In genomic region chr10:78415111-78415510, GRCh38 we compare ENCODE assay signal across 14 cellular contexts.
DNase-seq lines count a peak whose midpoint lies in the region; TF ChIP-seq lines count a peak whose summit lies in the region.
"Had no signal": no experiment of that assay in that cellular context is flagged by ENCODE, and none has a peak within 500 bp of the region (broad histone marks: within the 10 kb centered on the region; RNA-seq: fewer than 3 reads in every experiment).

No MANE protein-coding gene starts in this region.

- H3K14ac ChIP-seq in H9 (ENCODE audit: insufficient read depth, low read length), result no peak overlapping the region

- H3K27ac ChIP-seq in H9 (ENCODE audit: insufficient read length, low read depth, low read length), result no peak overlapping the region
- no peak overlapping the region for H3K27ac ChIP-seq in vagina
- H3K27ac ChIP-seq: HL-60 had no signal

- H2BK12ac ChIP-seq in H9 (ENCODE audit: insufficient read length, low read depth, low read length), result no peak overlapping the region

- H3K23me2 ChIP-seq in H9 (ENCODE audit: insufficient read length, low read depth, low read length, poor library complexity, severe bottlenecking), result no peaks in the 10 kb centered on the region

- H3K4me1 Mint-ChIP-seq in H9 (peaks cover 27 to 30% of the 10 kb centered on the region in 2 experiments), osteocyte (ENCODE audit: unreplicated experiment) (no peaks in the 10 kb centered on the region)

- peaks cover 9% of the 10 kb centered on the region for H3K27me3 Mint-ChIP-seq in H9 (ENCODE audit: low read depth)
- peaks cover 21% of the 10 kb centered on the region for H3K27me3 Mint-ChIP-seq in osteocyte (ENCODE audit: unreplicated experiment)
- H3K27me3 Mint-ChIP-seq: CD4-positive, alpha-beta T cell had no signal

- peak; percentile 30 for DNase-seq in AG10803 (ENCODE audit: low read depth)
- DNase-seq in H9, result peak; percentile 4
- peak; percentile 67 for DNase-seq in fibroblast of peridontal ligament (ENCODE audit: extremely low read depth)
- peak; percentile 40 for DNase-seq in osteocyte (ENCODE audit: extremely low spot score, unreplicated experiment)
- no peak for DNase-seq in GOT3 (lab: John Stamatoyannopoulos, UW)
- DNase-seq in DMS 273 treated with DMSO at 0.1 percent for 48 hours (lab: John Stamatoyannopoulos, UW), result no peak
- no peak for DNase-seq in vagina (ENCODE audit: extremely low spot score in 2 of 2)
- DNase-seq: BE2C; C1 segment of cervical spinal cord; Caco-2; CD4-positive, alpha-beta T cell; GF-D8; HFFc6 had no signal

- H3K4me2 ChIP-seq in H9 (ENCODE audit: insufficient read depth, insufficient read length, low read length), result no peak overlapping the region

- H2BK15ac ChIP-seq in H9 (ENCODE audit: low read depth, low read length), result no peak overlapping the region

- no peaks in the 10 kb centered on the region for H3K79me1 ChIP-seq in H9 (ENCODE audit: insufficient read depth, low read depth, low read length, poor library complexity, severe bottlenecking)

- no peak for TF ChIP-seq CTCF in AG10803 (conservative IDR thresholded peaks at IDR 0.05; ENCODE audit: low read length)
- no peak for TF ChIP-seq CTCF in H9 (conservative IDR thresholded peaks at IDR 0.05)
- no peak for TF ChIP-seq CTCF in osteocyte (IDR thresholded peaks at IDR 0.05)
- TF ChIP-seq CTCF in vagina (IDR thresholded peaks at IDR 0.05), result no peak

- no peaks in the 10 kb centered on the region for H3K36me3 Mint-ChIP-seq in H9 (ENCODE audit: insufficient read depth in 1 of 3, low read depth in 3 of 3)
- no peaks in the 10 kb centered on the region for H3K36me3 Mint-ChIP-seq in osteocyte (ENCODE audit: unreplicated experiment)

- no peak overlapping the region for H3K23ac ChIP-seq in H9 (ENCODE audit: insufficient read length, low read depth, low read length)

- no peak overlapping the region for H4K91ac ChIP-seq in H9 (ENCODE audit: insufficient read length, low read depth, low read length)

- H2BK5ac ChIP-seq in H9 (ENCODE audit: insufficient read length, low read length), result no peak overlapping the region

- H3K4me3 Mint-ChIP-seq in H9, result no peak overlapping the region
- no peak overlapping the region for H3K4me3 Mint-ChIP-seq in osteocyte (ENCODE audit: unreplicated experiment)
- H3K4me3 Mint-ChIP-seq: CD4-positive, alpha-beta T cell; HFFc6 had no signal

- H3K4me3 ChIP-seq in AG10803 (ENCODE audit: low read length), result no peak overlapping the region
- H3K4me3 ChIP-seq in vagina, result no peak overlapping the region

- no peak overlapping the region for H2BK120ac ChIP-seq in H9 (ENCODE audit: low read depth, low read length, poor library complexity, severe bottlenecking)

- no peak overlapping the region for H3K4ac ChIP-seq in H9 (ENCODE audit: low read depth, low read length)

- no peak overlapping the region for H3K9ac ChIP-seq in H9 (ENCODE audit: extremely low read depth, insufficient read length, low read length)

- H2BK20ac ChIP-seq in H9 (ENCODE audit: low read depth, low read length, poor library complexity, severe bottlenecking), result no peak overlapping the region

- H4K5ac ChIP-seq in H9 (ENCODE audit: insufficient read length, low read depth, low read length), result no peak overlapping the region

- H3K27ac Mint-ChIP-seq in H9 (no peak overlapping the region), osteocyte (ENCODE audit: unreplicated experiment) (no peak overlapping the region)
- H3K27ac Mint-ChIP-seq: CD4-positive, alpha-beta T cell had no signal

- H3K9me3 ChIP-seq in H9 (ENCODE audit: control insufficient read depth, low read depth, low read length) (no peaks in the 10 kb centered on the region), vagina (no peaks in the 10 kb centered on the region)
- H3K9me3 ChIP-seq: BE2C, Caco-2 had no signal

- H3K56ac ChIP-seq in H9 (ENCODE audit: insufficient read length, low read depth, low read length), result no peak overlapping the region

- no peak overlapping the region for H2AK5ac ChIP-seq in H9 (ENCODE audit: insufficient read length, low read length)

- no peak overlapping the region for H3K18ac ChIP-seq in H9 (ENCODE audit: insufficient read length, low read depth, low read length)

- H4K20me1 ChIP-seq in H9 (ENCODE audit: control insufficient read depth, insufficient read depth, insufficient read length), result no peaks in the 10 kb centered on the region

- no peak overlapping the region for H3T11ph ChIP-seq in H9 (ENCODE audit: low read length)

- no peaks in the 10 kb centered on the region for H3K36me3 ChIP-seq in vagina
- H3K36me3 ChIP-seq: BE2C had no signal

- intact Hi-C loops in vagina (cut with DNase I), result no loop called here

- no peak overlapping the region for H2AFZ ChIP-seq in H9 (ENCODE audit: low read length)

- no peak overlapping the region for H4K8ac ChIP-seq in H9 (replicated peaks; ENCODE audit: insufficient read length, low read depth, low read length)

- no peak for TF ChIP-seq POLR2A in vagina (IDR thresholded peaks at IDR 0.05)

- H3K9me3 Mint-ChIP-seq in H9 (no peaks in the 10 kb centered on the region), osteocyte (ENCODE audit: unreplicated experiment) (no peaks in the 10 kb centered on the region)
- H3K9me3 Mint-ChIP-seq: CD4-positive, alpha-beta T cell; HFFc6 had no signal

- H3K27me3 ChIP-seq in H9 (ENCODE audit: insufficient read depth, low read length), result no peaks in the 10 kb centered on the region
- H3K27me3 ChIP-seq in vagina, result no peaks in the 10 kb centered on the region
- H3K27me3 ChIP-seq: BE2C had no signal

- no CpG with 5 or more reads among the region's 1 CpG for WGBS in H9 (ENCODE audit: extremely low coverage, insufficient read length, low lambda C conversion rate)

- H3K4me1 ChIP-seq in H9 (ENCODE audit: insufficient read depth, low read length) (peaks cover 5% of the 10 kb centered on the region), vagina (no peaks in the 10 kb centered on the region)
- H3K4me1 ChIP-seq: BE2C had no signal

- H3K79me2 ChIP-seq in H9 (ENCODE audit: insufficient read depth, low read length), result no peaks in the 10 kb centered on the region

Comparison
In these comparisons a context has a peak if more than half of its experiments do, and no peak if none do; other contexts are left out.
1. DNase-seq: peak in AG10803 (single experiment), H9 (single experiment), fibroblast of peridontal ligament (single experiment) and osteocyte (single experiment); none in GOT3 (single experiment), DMS 273 treated with DMSO at 0.1 percent for 48 hours (single experiment) and vagina (0 of 2).